In the genomic region with DNA sequence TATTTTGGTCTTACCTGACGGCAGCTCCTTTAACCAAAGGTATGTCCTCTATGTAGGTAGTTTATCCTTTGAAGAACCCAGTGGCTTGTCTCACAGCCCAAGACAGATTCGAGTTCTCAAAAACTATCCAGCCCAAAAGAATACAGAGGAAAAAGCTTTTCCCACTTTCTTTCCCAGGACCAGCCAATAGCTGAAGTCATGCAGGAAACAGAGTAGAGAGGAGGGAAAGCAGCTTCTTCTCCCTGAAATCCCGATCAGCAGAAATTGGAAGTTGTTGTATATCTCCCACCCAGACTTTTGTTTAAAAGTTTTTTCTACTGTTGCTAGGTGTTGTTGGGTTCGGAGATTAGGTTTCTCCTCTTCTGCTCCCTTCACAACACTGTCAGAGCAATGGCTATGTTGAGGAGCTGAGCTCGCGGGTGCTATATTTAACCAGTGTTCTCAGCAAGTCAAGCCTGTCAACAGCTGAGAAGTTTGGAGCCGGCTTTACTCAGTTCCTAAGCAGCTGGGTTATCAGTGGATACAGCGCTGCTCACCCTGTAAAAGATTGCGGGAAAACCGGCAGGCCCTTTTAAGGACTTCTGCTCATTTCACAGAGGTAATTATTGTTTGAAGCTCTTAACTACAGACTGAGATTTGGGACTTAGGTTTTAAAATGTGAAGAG, we compare ENCODE assay signal across 11 cellular contexts. TPM values are rescaled to one million over a fixed set of nuclear protein-coding genes. Genes with fewer than 3 reads are reported as not detected.
DNase-seq lines count a peak whose midpoint lies in the region; ATAC-seq lines count a peak whose summit lies in the region.
"Had no signal": no experiment of that assay in that cellular context is flagged by ENCODE, and none has a peak within 500 bp of the region (broad histone marks: within the 10 kb centered on the region; RNA-seq: fewer than 3 reads in every experiment).

A gene with protein sequence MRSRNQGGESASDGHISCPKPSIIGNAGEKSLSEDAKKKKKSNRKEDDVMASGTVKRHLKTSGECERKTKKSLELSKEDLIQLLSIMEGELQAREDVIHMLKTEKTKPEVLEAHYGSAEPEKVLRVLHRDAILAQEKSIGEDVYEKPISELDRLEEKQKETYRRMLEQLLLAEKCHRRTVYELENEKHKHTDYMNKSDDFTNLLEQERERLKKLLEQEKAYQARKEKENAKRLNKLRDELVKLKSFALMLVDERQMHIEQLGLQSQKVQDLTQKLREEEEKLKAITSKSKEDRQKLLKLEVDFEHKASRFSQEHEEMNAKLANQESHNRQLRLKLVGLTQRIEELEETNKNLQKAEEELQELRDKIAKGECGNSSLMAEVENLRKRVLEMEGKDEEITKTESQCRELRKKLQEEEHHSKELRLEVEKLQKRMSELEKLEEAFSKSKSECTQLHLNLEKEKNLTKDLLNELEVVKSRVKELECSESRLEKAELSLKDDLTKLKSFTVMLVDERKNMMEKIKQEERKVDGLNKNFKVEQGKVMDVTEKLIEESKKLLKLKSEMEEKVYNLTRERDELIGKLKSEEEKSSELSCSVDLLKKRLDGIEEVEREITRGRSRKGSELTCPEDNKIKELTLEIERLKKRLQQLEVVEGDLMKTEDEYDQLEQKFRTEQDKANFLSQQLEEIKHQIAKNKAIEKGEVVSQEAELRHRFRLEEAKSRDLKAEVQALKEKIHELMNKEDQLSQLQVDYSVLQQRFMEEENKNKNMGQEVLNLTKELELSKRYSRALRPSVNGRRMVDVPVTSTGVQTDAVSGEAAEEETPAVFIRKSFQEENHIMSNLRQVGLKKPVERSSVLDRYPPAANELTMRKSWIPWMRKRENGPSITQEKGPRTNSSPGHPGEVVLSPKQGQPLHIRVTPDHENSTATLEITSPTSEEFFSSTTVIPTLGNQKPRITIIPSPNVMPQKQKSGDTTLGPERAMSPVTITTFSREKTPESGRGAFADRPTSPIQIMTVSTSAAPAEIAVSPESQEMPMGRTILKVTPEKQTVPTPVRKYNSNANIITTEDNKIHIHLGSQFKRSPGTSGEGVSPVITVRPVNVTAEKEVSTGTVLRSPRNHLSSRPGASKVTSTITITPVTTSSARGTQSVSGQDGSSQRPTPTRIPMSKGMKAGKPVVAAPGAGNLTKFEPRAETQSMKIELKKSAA (N-terminal part only) (minus strand): TSS at position 401 of the 665 bp plus-strand sequence. CDS start 78,828 bp downstream, outside the sequence.

- intact Hi-C loops in left ventricle myocardium superior (cut with micrococcal nuclease): loop anchor here (10.0 kb wide), 1 partner anchor 129 kb away; no protein-coding TSS in a partner anchor

- DNase-seq in amniotic epithelial cell (ENCODE audit: low read depth) (peak; percentile 65), left ventricle myocardium superior (peak; percentile 62), putamen (ENCODE audit: low spot score) (peak; percentile 5)
- DNase-seq in stimulated activated naive CD4-positive, alpha-beta T cell (lab: John Stamatoyannopoulos, UW): no peak
- DNase-seq: DND-41, HCEC 1CT, NCI-H1048 had no signal

- peak within 1 kb of the TSS; percentile 63 for H3K4me3 ChIP-seq in GM08714 (ENCODE audit: low read length)

- ATAC-seq in left ventricle myocardium superior: peak; percentile 89
- ATAC-seq in GM19324 (IDR thresholded peaks at IDR 0.05; ENCODE audit: low FRiP score, unreplicated experiment): no peak
- ATAC-seq in GM19035 (IDR thresholded peaks at IDR 0.05; ENCODE audit: unreplicated experiment): no peak
- no peak for ATAC-seq in HG03108 (IDR thresholded peaks at IDR 0.05; ENCODE audit: unreplicated experiment)

RNA-seq across cellular contexts. Expression of the gene that starts here (rescaled TPM):
- 156 TPM for total RNA-seq in left ventricle myocardium superior

Comparison
In these comparisons a context has a peak if more than half of its experiments do, and no peak if none do; other contexts are left out.
1. DNase-seq: peak in amniotic epithelial cell (single experiment), left ventricle myocardium superior (single experiment) and putamen (single experiment); none in stimulated activated naive CD4-positive, alpha-beta T cell (0 of 6).